In genomic region chr10:34985823-34986222, GRCh38 we compare ENCODE assay signal across 8 cellular contexts.
DNase-seq lines count a peak whose midpoint lies in the region; ATAC-seq and TF ChIP-seq lines count a peak whose summit lies in the region.

No MANE protein-coding gene starts in this region.

- no peaks in the 10 kb centered on the region for H3K9me3 ChIP-seq in prostate gland

- no peaks in the 10 kb centered on the region for H3K27me3 Mint-ChIP-seq in activated T-cell treated with anti-CD3 and anti-CD28 coated beads, Interleukin-2, amount 50 U/mL, for 4 hours (ENCODE audit: low read depth)

- no peak overlapping the region for H3K4me3 ChIP-seq in prostate gland

- TF ChIP-seq POLR2A in erythroblast (IDR thresholded peaks at IDR 0.05; ENCODE audit: low read length) (no peak), prostate gland (IDR thresholded peaks at IDR 0.05) (no peak)

- no peaks in the 10 kb centered on the region for H3K27me3 ChIP-seq in prostate gland (replicated peaks; ENCODE audit: insufficient read depth)

- no peak overlapping the region for H3K27ac ChIP-seq in prostate gland

- in situ Hi-C loops in SK-MEL-5 (cut with HindIII; ENCODE audit: low pct_unique_long_range_greater_than_20kb, low sequenced_read_pairs): no loop called here

- WGBS in prostate gland: 79% methylated on average over 2 of the region's 2 CpGs

- no peaks in the 10 kb centered on the region for H3K36me3 ChIP-seq in prostate gland

- peaks cover 14% of the 10 kb centered on the region for H3K9me3 Mint-ChIP-seq in activated T-cell treated with anti-CD3 and anti-CD28 coated beads, Interleukin-2, amount 50 U/mL, for 4 hours

- H3K36me3 Mint-ChIP-seq in activated T-cell treated with anti-CD3 and anti-CD28 coated beads, Interleukin-2, amount 50 U/mL, for 4 hours (ENCODE audit: insufficient read depth): peaks cover 1% of the 10 kb centered on the region

- H3K4me1 Mint-ChIP-seq in activated T-cell treated with anti-CD3 and anti-CD28 coated beads, Interleukin-2, amount 50 U/mL, for 4 hours (ENCODE audit: low read depth): no peaks in the 10 kb centered on the region

- H3K4me1 ChIP-seq in prostate gland (replicated peaks): no peaks in the 10 kb centered on the region

- peak in 1 of 4 experiments; percentile 26 for TF ChIP-seq CTCF in prostate gland (IDR thresholded peaks at IDR 0.05)

- no peak overlapping the region for H3K4me3 Mint-ChIP-seq in activated T-cell treated with anti-CD3 and anti-CD28 coated beads, Interleukin-2, amount 50 U/mL, for 4 hours

- no peak for ATAC-seq in HG02938 (IDR thresholded peaks at IDR 0.05; ENCODE audit: unreplicated experiment)
- ATAC-seq in activated T-cell treated with anti-CD3 and anti-CD28 coated beads, Interleukin-2, amount 50 U/mL, for 4 hours: no peak

- DNase-seq in AG08396 (ENCODE audit: low spot score) (peak; percentile 36), HCEC 1CT (peak; percentile 30), SK-MEL-5 (ENCODE audit: low read depth, low spot score) (peak; percentile 14), glomerular visceral epithelial cell (ENCODE audit: extremely low spot score) (peak; percentile 28), erythroblast (lab: John Stamatoyannopoulos, UW) (no peak), prostate gland (ENCODE audit: low spot score) (no peak)
- DNase-seq in activated T-cell treated with anti-CD3 and anti-CD28 coated beads, Interleukin-2, amount 50 U/mL, for 4 hours: no peak

- intact Hi-C loops in prostate gland (cut with DNase I): no loop called here

Comparison
In these comparisons a context has a peak if more than half of its experiments do, and no peak if none do; other contexts are left out.
1. DNase-seq: peak in AG08396 (single experiment), HCEC 1CT (single experiment), SK-MEL-5 (single experiment) and glomerular visceral epithelial cell (single experiment); none in activated T-cell treated with anti-CD3 and anti-CD28 coated beads, Interleukin-2, amount 50 U/mL, for 4 hours (single experiment), erythroblast (0 of 2) and prostate gland (single experiment).